19 cellular contexts compared by ENCODE assay signal in genomic region chr4:134328741-134329140, GRCh38.
DNase-seq lines count a peak whose midpoint lies in the region; ATAC-seq, FAIRE-seq and TF ChIP-seq lines count a peak whose summit lies in the region.
"Had no signal": no experiment of that assay in that cellular context is flagged by ENCODE, and none has a peak within 500 bp of the region (broad histone marks: within the 10 kb centered on the region; RNA-seq: fewer than 3 reads in every experiment).

No MANE protein-coding gene starts in this region.

- H3K4me2 ChIP-seq in K562 (ENCODE audit: insufficient read depth, low read length) (peak overlapping the region; percentile 85), neuronal stem cell (ENCODE audit: insufficient read depth, low read length, poor library complexity, severe bottlenecking) (no peak overlapping the region)

- H3K4me3 ChIP-seq in K562 (peak overlapping the region; percentile 50), neuronal stem cell (ENCODE audit: low read length in 2 of 2) (no peak overlapping the region)
- H3K4me3 ChIP-seq: HAP-1, SJCRH30 had no signal

- H4K20me1 ChIP-seq in K562 (replicated peaks; ENCODE audit: control insufficient read depth, insufficient read depth, low read length), result no peaks in the 10 kb centered on the region

- peaks cover 0 to 4% of the 10 kb centered on the region in 2 experiments; a peak in 1 of 5 replicates for H3K4me1 ChIP-seq in K562 (replicated peaks in 1 of 2; ENCODE audit: control insufficient read depth in 2 of 2, insufficient read depth in 2 of 2, low read length in 2 of 2)
- H3K4me1 ChIP-seq in neuronal stem cell (ENCODE audit: control insufficient read depth in 2 of 2, insufficient read depth in 1 of 2, low read depth in 1 of 2, low read length in 2 of 2), result peaks cover 0 to 6% of the 10 kb centered on the region in 2 donors
- H3K4me1 ChIP-seq: HAP-1, SJCRH30 had no signal

- H3K4ac ChIP-seq in neuronal stem cell (ENCODE audit: low read length), result no peak overlapping the region

- H2AK5ac ChIP-seq in neuronal stem cell (ENCODE audit: low read depth, low read length), result no peak overlapping the region

- H3K18ac ChIP-seq in neuronal stem cell (ENCODE audit: low read length), result no peak overlapping the region

- no TSS peak for BruUV-seq in K562 (replicated peaks; lab: Mats Ljungman, UMichigan)

- peak overlapping the region; percentile 59 to 90 for H3K9ac ChIP-seq in K562 (ENCODE audit: insufficient read depth in 1 of 2, low read depth in 2 of 2, low read length in 2 of 2)
- no peak overlapping the region for H3K9ac ChIP-seq in neuronal stem cell (ENCODE audit: low read depth, low read length, poor library complexity)

- POLR2A ChIA-PET in K562 (lab: Yijun Ruan, JAX), result no interaction called here

- peak overlapping the region; percentile 52 for H2AFZ ChIP-seq in K562 (ENCODE audit: low read depth, low read length)
- peak overlapping the region; percentile 75 for H2AFZ ChIP-seq in neuronal stem cell (ENCODE audit: low read length)

- no peak overlapping the region for H3K27ac Mint-ChIP-seq in activated T-helper 2 cell treated with anti-CD3 and anti-CD28 coated beads, Interferon-gamma antibody, Interleukin-2, Interleukin-4, amounts not matched to agents 10 μg/mL and 5 μg/mL and 100 μg/mL, durations not matched to agents 14 hours and 24 hours and 36 hours
- H3K27ac Mint-ChIP-seq: IgD-negative memory B cell had no signal

- TF ChIP-seq EP300 in K562 (IDR thresholded peaks at IDR 0.05; ENCODE audit: low read length), result no peak

- H3K36me3 Mint-ChIP-seq in activated T-helper 2 cell treated with anti-CD3 and anti-CD28 coated beads, Interferon-gamma antibody, Interleukin-2, Interleukin-4, amounts not matched to agents 10 μg/mL and 5 μg/mL and 100 μg/mL, durations not matched to agents 14 hours and 24 hours and 36 hours (ENCODE audit: low read depth), result no peaks in the 10 kb centered on the region
- H3K36me3 Mint-ChIP-seq: IgD-negative memory B cell had no signal

- H2BK15ac ChIP-seq in neuronal stem cell (ENCODE audit: low read length), result no peak overlapping the region

- in situ Hi-C loops in K562 (cut with MboI), result no loop called here

- ATAC-seq in K562 (peak; percentile 42), HG02763 (IDR thresholded peaks at IDR 0.05; ENCODE audit: unreplicated experiment) (no peak)

- peaks cover 11% of the 10 kb centered on the region for H3K9me3 Mint-ChIP-seq in activated T-helper 2 cell treated with anti-CD3 and anti-CD28 coated beads, Interferon-gamma antibody, Interleukin-2, Interleukin-4, amounts not matched to agents 10 μg/mL and 5 μg/mL and 100 μg/mL, durations not matched to agents 14 hours and 24 hours and 36 hours

- H3K27me3 ChIP-seq in K562 (ENCODE audit: control insufficient read depth in 2 of 2, insufficient read depth in 2 of 2, low read length in 2 of 2), result no peaks in the 10 kb centered on the region
- no peaks in the 10 kb centered on the region for H3K27me3 ChIP-seq in neuronal stem cell (ENCODE audit: control insufficient read depth in 3 of 3, insufficient read depth in 3 of 3, low read depth in 1 of 3, low read length in 3 of 3)
- H3K27me3 ChIP-seq: SJCRH30 had no signal

- no peaks in the 10 kb centered on the region for H3K79me1 ChIP-seq in neuronal stem cell (ENCODE audit: low read depth, low read length)

- no peak overlapping the region for H4K91ac ChIP-seq in neuronal stem cell (ENCODE audit: low read depth, low read length, poor library complexity)

- TF ChIP-seq CTCF in K562 (IDR thresholded peaks at IDR 0.05 in 2 of 3, conservative IDR thresholded peaks at IDR 0.05 in 1 of 3; ENCODE audit: insufficient read depth in 2 of 3, low read depth in 1 of 3, low read length in 3 of 3), result no peak

- H2BK12ac ChIP-seq in neuronal stem cell (ENCODE audit: low read length), result no peak overlapping the region

- no peak overlapping the region for H3K23ac ChIP-seq in neuronal stem cell (ENCODE audit: low read depth, low read length, poor library complexity)

- H3K9me1 ChIP-seq in K562 (ENCODE audit: control insufficient read depth, insufficient read depth, low read length), result no peaks in the 10 kb centered on the region

- H3K4me1 Mint-ChIP-seq in activated T-helper 2 cell treated with anti-CD3 and anti-CD28 coated beads, Interferon-gamma antibody, Interleukin-2, Interleukin-4, amounts not matched to agents 10 μg/mL and 5 μg/mL and 100 μg/mL, durations not matched to agents 14 hours and 24 hours and 36 hours (ENCODE audit: low read depth), result no peaks in the 10 kb centered on the region

- H3K4me3 Mint-ChIP-seq in activated T-helper 2 cell treated with anti-CD3 and anti-CD28 coated beads, Interferon-gamma antibody, Interleukin-2, Interleukin-4, amounts not matched to agents 10 μg/mL and 5 μg/mL and 100 μg/mL, durations not matched to agents 14 hours and 24 hours and 36 hours (ENCODE audit: low read depth), result no peak overlapping the region
- H3K4me3 Mint-ChIP-seq: IgD-negative memory B cell had no signal

- 0% methylated on average over 7 of the region's 9 CpGs for WGBS in K562 (ENCODE audit: insufficient coverage, low coverage, missing lambda C conversion rate)
- no CpG with 5 or more reads among the region's 9 CpGs for WGBS in neuronal stem cell (ENCODE audit: extremely low coverage in 2 of 2, insufficient read length in 2 of 2, insufficient replicate concordance in 1 of 2), 2 donors

- H3K27me3 Mint-ChIP-seq in activated T-helper 2 cell treated with anti-CD3 and anti-CD28 coated beads, Interferon-gamma antibody, Interleukin-2, Interleukin-4, amounts not matched to agents 10 μg/mL and 5 μg/mL and 100 μg/mL, durations not matched to agents 14 hours and 24 hours and 36 hours (ENCODE audit: low read depth), result no peaks in the 10 kb centered on the region
- H3K27me3 Mint-ChIP-seq: IgD-negative memory B cell had no signal

- peaks cover 100% of the 10 kb centered on the region for H3K79me2 ChIP-seq in K562 (ENCODE audit: control insufficient read depth, insufficient read depth, low read length)

- CTCF ChIA-PET in K562 (lab: Yijun Ruan, JAX; ENCODE audit: low intra/inter-chr PET ratio), result no interaction called here

- H2BK120ac ChIP-seq in neuronal stem cell (ENCODE audit: low read depth, low read length), result no peak overlapping the region

- intact Hi-C loops in K562 (cut with micrococcal nuclease), result loop anchor here (5.0 kb wide), 1 partner anchor 126 kb away; the partner anchor contains the start of gene PABPC4L
- intact Hi-C loops in activated T-helper 2 cell treated with anti-CD3 and anti-CD28 coated beads, Interferon-gamma antibody, Interleukin-2, Interleukin-4, amounts not matched to agents 10 μg/mL and 5 μg/mL and 100 μg/mL, durations not matched to agents 14 hours and 24 hours and 36 hours (cut with micrococcal nuclease), result no loop called here

- H3K14ac ChIP-seq in neuronal stem cell (ENCODE audit: low read length), result no peak overlapping the region

- no peak for TF ChIP-seq POLR2A in K562 (conservative IDR thresholded peaks at IDR 0.05)

- H2BK5ac ChIP-seq in neuronal stem cell (ENCODE audit: low read length), result no peak overlapping the region

- no peaks in the 10 kb centered on the region for H3K36me3 ChIP-seq in K562 (ENCODE audit: control insufficient read depth, insufficient read depth, low read length)
- no peaks in the 10 kb centered on the region for H3K36me3 ChIP-seq in neuronal stem cell (replicated peaks in 1 of 2; ENCODE audit: control insufficient read depth in 2 of 2, insufficient read depth in 2 of 2, low read length in 2 of 2)
- H3K36me3 ChIP-seq: HAP-1, SJCRH30 had no signal

- no peak for FAIRE-seq in K562 (lab: Jason Lieb, UNC)
- FAIRE-seq: RCC 7860 had no signal

- peak overlapping the region; percentile 75 for H3K27ac ChIP-seq in K562 (ENCODE audit: extremely low read depth, low read depth, low read length)
- H3K27ac ChIP-seq in neuronal stem cell (replicated peaks; ENCODE audit: low read length), result no peak overlapping the region
- H3K27ac ChIP-seq: C4-2B, SJCRH30 had no signal

- 0 out of 4 replicates have a peak, but pooled peaks of 1 of the 2 experiments have one; percentile 7 for TF ChIP-seq RAD21 in K562 (CRISPR knock-in tag; conservative IDR thresholded peaks at IDR 0.05 in 1 of 2, IDR thresholded peaks at IDR 0.05 in 1 of 2)

- H4K8ac ChIP-seq in neuronal stem cell (ENCODE audit: low read depth, low read length), result no peak overlapping the region

- DNase-seq in SHP77 (lab: John Stamatoyannopoulos, UW) (peak; percentile 62 to 65), SHP77 treated with DMSO at 0.1 percent for 48 hours (lab: John Stamatoyannopoulos, UW) (no peak), NCI-H146 (lab: John Stamatoyannopoulos, UW) (peak; percentile 71), K562 (ENCODE audit: extremely low read depth in 1 of 4, low spot score in 3 of 4) (peak; percentile 6 to 53 (median 8)), neuronal stem cell (ENCODE audit: low spot score) (no peak), ecto neural progenitor cell (ENCODE audit: low spot score) (no peak)
- DNase-seq in activated T-helper 2 cell treated with anti-CD3 and anti-CD28 coated beads, Interferon-gamma antibody, Interleukin-2, Interleukin-4, amounts not matched to agents 10 μg/mL and 5 μg/mL and 100 μg/mL, durations not matched to agents 14 hours and 24 hours and 36 hours (ENCODE audit: low spot score), result no peak
- DNase-seq: COR-L47, DMS79, GF-D8, NCI-H1436, NCI-H2107, NCI-H82, SJCRH30 had no signal

- H3K9me3 ChIP-seq in K562 (replicated peaks; ENCODE audit: control insufficient read depth, insufficient read depth, low read depth, low read length) (no peaks in the 10 kb centered on the region), neuronal stem cell (replicated peaks in 1 of 2; ENCODE audit: control insufficient read depth in 2 of 2, insufficient read depth in 1 of 2, low read depth in 1 of 2, low read length in 2 of 2) (no peaks in the 10 kb centered on the region)
- H3K9me3 ChIP-seq: HAP-1, SJCRH30 had no signal

TF ChIP-seq in K562, 482 proteins besides CTCF, POLR2A, EP300 and RAD21 (continues in another document):
- TF ChIP-seq IRF2 (CRISPR knock-in tag; IDR thresholded peaks at IDR 0.05) (no peak), MED1 (CRISPR knock-in tag; IDR thresholded peaks at IDR 0.05; ENCODE audit: borderline replicate concordance) (no peak), POLR2G (IDR thresholded peaks at IDR 0.05; ENCODE audit: low read depth, low read length) (peak; percentile 65), SRSF1 (IDR thresholded peaks at IDR 0.05; ENCODE audit: low read depth, low read length) (no peak)

Comparison
In these comparisons a context has a peak if more than half of its experiments do, and no peak if none do; other contexts are left out.
1. DNase-seq: peak in SHP77 (2 of 2), NCI-H146 (single experiment) and K562 (4 of 4); none in SHP77 treated with DMSO at 0.1 percent for 48 hours (single experiment), neuronal stem cell (single experiment), ecto neural progenitor cell (single experiment) and activated T-helper 2 cell treated with anti-CD3 and anti-CD28 coated beads, Interferon-gamma antibody, Interleukin-2, Interleukin-4, amounts not matched to agents 10 μg/mL and 5 μg/mL and 100 μg/mL, durations not matched to agents 14 hours and 24 hours and 36 hours (single experiment).